Comparison of ENCODE assay signal across 1 cellular context in the genomic region with DNA sequence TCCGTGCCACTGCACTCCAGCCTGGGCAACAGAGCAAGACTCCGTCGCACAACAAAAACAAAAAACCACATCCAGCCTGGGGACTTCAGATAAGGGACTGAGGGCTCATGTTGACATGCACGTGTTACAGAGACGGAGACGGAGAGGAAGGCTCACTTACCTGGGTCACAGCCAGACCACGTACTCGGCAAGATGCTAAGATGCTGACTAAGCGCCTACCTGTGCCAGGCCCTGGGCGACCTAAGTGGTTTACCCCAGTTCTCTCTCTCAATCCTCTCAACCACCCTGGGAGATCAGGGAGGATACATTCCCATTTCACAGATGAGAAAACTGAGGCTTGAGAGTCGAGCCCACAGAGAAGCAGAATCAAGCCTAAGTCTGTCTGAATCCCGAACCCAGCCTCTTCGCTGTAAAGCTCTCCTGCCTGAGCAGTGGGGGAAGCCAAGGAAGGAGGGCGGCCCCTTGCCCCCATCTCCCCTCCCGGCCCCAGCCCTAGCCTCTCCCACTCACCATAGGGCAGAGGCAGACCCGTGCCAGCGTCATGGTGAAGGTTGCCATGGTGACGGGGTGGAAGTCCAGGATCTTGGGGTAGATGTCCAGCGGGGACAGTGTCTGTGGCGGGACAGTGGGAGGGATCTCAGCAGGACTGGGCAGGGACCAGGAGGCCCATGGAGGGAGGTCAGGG.
TF ChIP-seq lines count a peak whose summit lies in the region.

No MANE protein-coding gene starts in this region.

TF ChIP-seq in K562, 482 proteins besides CTCF, POLR2A, EP300 and RAD21:
- TF ChIP-seq BCOR (IDR thresholded peaks at IDR 0.05) (peak; percentile 95), BHLHE40 (IDR thresholded peaks at IDR 0.05; ENCODE audit: low read length) (peak; percentile 71), IRF1 (CRISPR knock-in tag; IDR thresholded peaks at IDR 0.05; ENCODE audit: borderline replicate concordance) (no peak), ZC3H4 (CRISPR knock-in tag; IDR thresholded peaks at IDR 0.05; ENCODE audit: borderline replicate concordance) (0 out of 2 replicates have a peak, but pooled peaks have one; percentile 48), MAFF (IDR thresholded peaks at IDR 0.05; ENCODE audit: low read length) (peak; percentile 42), CBX1 (IDR thresholded peaks at IDR 0.05; ENCODE audit: low read depth) (peak; percentile 36; the same call in 1 of the 2 replicates), EWSR1 (IDR thresholded peaks at IDR 0.05; ENCODE audit: borderline replicate concordance, low read depth, partially characterized antibody) (no peak), PRDM10 (IDR thresholded peaks at IDR 0.05; ENCODE audit: partially characterized antibody) (no peak), PTBP1 (IDR thresholded peaks at IDR 0.05; ENCODE audit: low read depth, low read length) (peak; percentile 75; the same call in 1 of the 2 replicates), ARID1B (IDR thresholded peaks at IDR 0.05) (peak; percentile 67), PHF20 (IDR thresholded peaks at IDR 0.05; ENCODE audit: partially characterized antibody) (peak; percentile 31), ZNF316 (IDR thresholded peaks at IDR 0.05) (peak; percentile 73), ZNF75A (CRISPR knock-in tag; IDR thresholded peaks at IDR 0.05) (no peak), KDM2B (CRISPR knock-in tag; IDR thresholded peaks at IDR 0.05) (no peak), ZNF431 (CRISPR knock-in tag; IDR thresholded peaks at IDR 0.05) (peak; percentile 78), HDGF (IDR thresholded peaks at IDR 0.05) (no peak), HDAC2 (IDR thresholded peaks at IDR 0.05) (peak; percentile 61; the same call in 1 of the 2 replicates), ZNF395 (CRISPR knock-in tag; IDR thresholded peaks at IDR 0.05) (no peak), TAL1 (IDR thresholded peaks at IDR 0.05) (peak; percentile 32), ZKSCAN1 (IDR thresholded peaks at IDR 0.05; ENCODE audit: low read depth, low read length) (peak; percentile 94), TCF3 (CRISPR knock-in tag; IDR thresholded peaks at IDR 0.05) (peak; percentile 73), NFE2 (IDR thresholded peaks at IDR 0.05; ENCODE audit: low read depth) (no peak), CBX3 (IDR thresholded peaks at IDR 0.05; ENCODE audit: borderline replicate concordance in 1 of 2, low read length in 2 of 2) (peak in 1 of 2 experiments; percentile 46; a peak in 1 of 3 replicates), FOXK2 (conservative IDR thresholded peaks at IDR 0.05 in 1 of 2, IDR thresholded peaks at IDR 0.05 in 1 of 2; ENCODE audit: low read depth in 2 of 2) (0 out of 4 replicates have a peak, but pooled peaks of 1 of the 2 experiments have one; percentile 25), MCM7 (IDR thresholded peaks at IDR 0.05) (no peak), BRCA1 (IDR thresholded peaks at IDR 0.05) (no peak), BRCA1 (CRISPR knock-in tag; IDR thresholded peaks at IDR 0.05) (0 out of 2 replicates have a peak, but pooled peaks have one; percentile 32), ZNF445 (CRISPR knock-in tag; IDR thresholded peaks at IDR 0.05; ENCODE audit: low read depth) (no peak), RCOR1 (IDR thresholded peaks at IDR 0.05; ENCODE audit: borderline replicate concordance in 1 of 2, low read depth in 2 of 2, low read length in 2 of 2) (peak in 1 of 2 experiments; percentile 70; a peak in 3 of 4 replicates), KDM1A (IDR thresholded peaks at IDR 0.05) (peak; percentile 79 to 90), RFX1 (IDR thresholded peaks at IDR 0.05) (peak; percentile 82), CBFA2T3 (IDR thresholded peaks at IDR 0.05) (peak; percentile 72), CXXC5 (CRISPR knock-in tag; IDR thresholded peaks at IDR 0.05) (peak; percentile 27; the same call in 1 of the 2 replicates), ZNF121 (CRISPR knock-in tag; conservative IDR thresholded peaks at IDR 0.05) (peak; percentile 97), TARDBP (IDR thresholded peaks at IDR 0.05) (no peak), MAFG (tag; conservative IDR thresholded peaks at IDR 0.05) (0 out of 2 replicates have a peak, but pooled peaks have one; percentile 28), SMARCA5 (IDR thresholded peaks at IDR 0.05) (peak; percentile 48; the same call in 1 of the 2 replicates), TAF1 (IDR thresholded peaks at IDR 0.05; ENCODE audit: control insufficient read depth, extremely low read depth, insufficient read depth, low read length, severe bottlenecking) (no peak), MAFK (IDR thresholded peaks at IDR 0.05; ENCODE audit: low read length) (peak; percentile 28; the same call in 1 of the 2 replicates), TFE3 (CRISPR knock-in tag; IDR thresholded peaks at IDR 0.05) (no peak), CBFA2T2 (conservative IDR thresholded peaks at IDR 0.05) (peak; percentile 33; the same call in 1 of the 2 replicates), TEAD4 (IDR thresholded peaks at IDR 0.05; ENCODE audit: low read length) (peak; percentile 35), TEAD4 (CRISPR knock-in tag; IDR thresholded peaks at IDR 0.05; ENCODE audit: borderline replicate concordance) (no peak), ZNF507 (tag; conservative IDR thresholded peaks at IDR 0.05) (0 out of 2 replicates have a peak, but pooled peaks have one; percentile 10), ZBTB33 (CRISPR knock-in tag; IDR thresholded peaks at IDR 0.05) (peak; percentile 32; the same call in 1 of the 2 replicates), CHD4 (IDR thresholded peaks at IDR 0.05; ENCODE audit: insufficient read depth, insufficient replicate concordance, low read depth, low read length, poor library complexity, severe bottlenecking) (peak; percentile 90), RBM25 (IDR thresholded peaks at IDR 0.05; ENCODE audit: low read depth, low read length, severe bottlenecking) (peak; percentile 91), ADNP (tag; IDR thresholded peaks at IDR 0.05) (peak; percentile 95)
- TF ChIP-seq, protein P1, sequence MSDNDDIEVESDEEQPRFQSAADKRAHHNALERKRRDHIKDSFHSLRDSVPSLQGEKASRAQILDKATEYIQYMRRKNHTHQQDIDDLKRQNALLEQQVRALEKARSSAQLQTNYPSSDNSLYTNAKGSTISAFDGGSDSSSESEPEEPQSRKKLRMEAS (CRISPR knock-in tag; IDR thresholded peaks at IDR 0.05): peak; percentile 34
